Comparison of ENCODE assay signal across 8 cellular contexts in the genomic region with DNA sequence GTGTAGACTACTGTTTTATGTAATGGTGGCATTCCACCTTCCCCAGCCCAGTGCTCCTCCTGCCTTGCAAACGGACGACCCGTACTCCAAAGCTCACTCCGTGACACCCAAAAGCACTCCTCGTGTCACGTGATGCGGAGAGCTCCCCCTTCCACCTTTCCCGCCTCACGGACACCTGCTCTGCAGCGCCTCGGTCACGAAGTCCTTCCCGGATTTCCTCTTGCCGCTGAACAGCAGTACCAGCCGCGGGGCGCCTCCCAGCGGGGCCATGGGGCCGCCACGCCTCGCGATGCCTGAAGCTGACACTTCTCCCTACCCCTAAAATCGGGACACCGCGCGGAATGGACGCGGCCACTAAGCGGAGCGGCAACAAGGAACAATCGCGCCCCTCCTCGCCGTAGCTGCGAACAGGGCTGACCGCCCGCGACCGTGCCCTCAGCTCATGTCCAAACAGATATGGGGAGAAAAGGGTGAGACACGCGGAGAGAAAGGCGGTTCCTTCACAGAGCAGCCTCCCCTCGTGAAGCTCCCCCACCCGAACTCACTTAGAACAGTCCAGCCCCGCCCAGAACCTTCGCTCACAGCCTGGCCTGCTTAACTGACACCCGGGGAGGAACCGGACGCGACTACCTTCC. TPM values are rescaled to one million over a fixed set of nuclear protein-coding genes. Genes with fewer than 3 reads are reported as not detected.
DNase-seq lines count a peak whose midpoint lies in the region; ATAC-seq and TF ChIP-seq lines count a peak whose summit lies in the region.

A gene (minus strand): TSS at position 304 of the 635 bp plus-strand sequence. CDS start 34 bp downstream, at position 270.

- ATAC-seq in GM19043 (IDR thresholded peaks at IDR 0.05; ENCODE audit: low read depth, unreplicated experiment) (peak; percentile 60), HG03378 (IDR thresholded peaks at IDR 0.05; ENCODE audit: unreplicated experiment) (peak; percentile 47)

- H3K27ac Mint-ChIP-seq in chondrocyte (ENCODE audit: unreplicated experiment), result peak within 1 kb of the TSS; percentile 98

- DNase-seq in AML-193 (lab: John Stamatoyannopoulos, UW) (peak; percentile 87 to 92), NCI-H460 (ENCODE audit: extremely low read depth, low read depth) (peak; percentile 96), chondrocyte (ENCODE audit: low spot score) (peak; percentile 97), kidney glomerular epithelial cell (lab: John Stamatoyannopoulos, UW) (peak; percentile 96)
- DNase-seq in activated CD4-positive, alpha-beta T cell treated with anti-CD3 and anti-CD28 coated beads for 1 hour, result peak; percentile 90
- peak; percentile 84 to 91 for DNase-seq in stimulated activated CD4-positive, alpha-beta T cell treated with anti-CD3 and anti-CD28 coated beads, Interleukin-1b, Interleukin-23, amount 100 ng/mL, for 1 hour (ENCODE audit: low read depth in 2 of 2)

- TF ChIP-seq CTCF in chondrocyte (IDR thresholded peaks at IDR 0.05), result peak; percentile 66

- no peaks in the 10 kb centered on the region for H3K9me3 Mint-ChIP-seq in chondrocyte (ENCODE audit: low read depth)

- H3K4me3 Mint-ChIP-seq in chondrocyte (ENCODE audit: unreplicated experiment), result peak within 1 kb of the TSS; percentile 93

- no peaks in the 10 kb centered on the region for H3K27me3 Mint-ChIP-seq in chondrocyte (ENCODE audit: low read depth)

- H3K4me1 Mint-ChIP-seq in chondrocyte (ENCODE audit: low read depth), result peaks cover 34% of the 10 kb centered on the region

- H3K36me3 Mint-ChIP-seq in chondrocyte (ENCODE audit: low read depth), result no peaks in the 10 kb centered on the region

RNA-seq across cellular contexts. Expression of the gene that starts here (rescaled TPM):
- total RNA-seq in NCI-H460 (2014; rRNA removed; shearing (Covaris generic)), result 9.7 and 14.0 TPM in 2 replicates
- 3.9 and 10.8 TPM in 2 replicates for polyA plus RNA-seq in NCI-H460 (2014; cell fraction: nucleus; rRNA removed)
- total RNA-seq in chondrocyte, result 27.5 to 31.6 TPM (median 30.7 TPM) in 3 replicates

Comparison
In these comparisons a context has a peak if more than half of its experiments do, and no peak if none do; other contexts are left out.
1. Peak in every context shown above with its lines: DNase-seq and ATAC-seq.